ENCODE assay signal across 16 cellular contexts in genomic region chr2:236960516-236960915, GRCh38.
A peak's percentile ranks its signal among the peaks of the same experiment; 100 is the strongest.
DNase-seq lines count a peak whose midpoint lies in the region; ATAC-seq and TF ChIP-seq lines count a peak whose summit lies in the region.
"Had no signal": no experiment of that assay in that cellular context is flagged by ENCODE, and none has a peak within 500 bp of the region (broad histone marks: within the 10 kb centered on the region; RNA-seq: fewer than 3 reads in every experiment).

No MANE protein-coding gene starts in this region.

- H2BK20ac ChIP-seq in IMR-90 (ENCODE audit: low read depth, low read length): no peak overlapping the region

- no peak overlapping the region for H2AK5ac ChIP-seq in IMR-90 (ENCODE audit: low read depth, low read length)

- no peak overlapping the region for H3K27ac ChIP-seq in IMR-90 (ENCODE audit: insufficient read depth, low read length)
- H3K27ac ChIP-seq in suprapubic skin: no peak overlapping the region
- H3K27ac ChIP-seq: BLaER1, GM23248 had no signal

- H3K9me3 ChIP-seq in IMR-90 (ENCODE audit: control insufficient read depth, insufficient read depth, low read length) (no peaks in the 10 kb centered on the region), suprapubic skin (no peaks in the 10 kb centered on the region)
- H3K9me3 ChIP-seq: Caco-2 had no signal

- POLR2A ChIA-PET in IMR-90 (lab: Charles Lee; ENCODE audit: unreplicated experiment): no interaction called here

- no peak overlapping the region for H3K56ac ChIP-seq in IMR-90 (ENCODE audit: extremely low read depth, insufficient read depth, low read length)

- in situ Hi-C loops in IMR-90 (cut with MboI; ENCODE audit: low sequenced_read_pairs): no loop called here

- no peak overlapping the region for H3K4me3 ChIP-seq in IMR-90 (ENCODE audit: insufficient read depth, low read depth, low read length)
- H3K4me3 ChIP-seq in suprapubic skin: no peak overlapping the region
- H3K4me3 ChIP-seq: BLaER1, GM23248 had no signal

- no peak overlapping the region for H3K9ac ChIP-seq in IMR-90 (ENCODE audit: low read depth, low read length)
- H3K9ac ChIP-seq: BLaER1, GM23248 had no signal

- H3K9me3 Mint-ChIP-seq in activated CD8-positive, alpha-beta memory T cell treated with anti-CD3 and anti-CD28 coated beads, Interleukin-2, amount 10 ng/mL, durations not matched to agents 7 days and 5 days (ENCODE audit: low read depth): no peaks in the 10 kb centered on the region
- no peaks in the 10 kb centered on the region for H3K9me3 Mint-ChIP-seq in immature natural killer cell
- H3K9me3 Mint-ChIP-seq: CD8-positive, alpha-beta memory T cell had no signal

- H3K18ac ChIP-seq in IMR-90 (ENCODE audit: low read depth, low read length): no peak overlapping the region

- dilution Hi-C loops in IMR-90 (cut with HindIII; ENCODE audit: low sequenced_read_pairs, unreplicated experiment): no loop called here

- no peak overlapping the region for H3K23ac ChIP-seq in IMR-90 (ENCODE audit: low read depth, low read length)

- TF ChIP-seq POLR2A in IMR-90 (IDR thresholded peaks at IDR 0.05; ENCODE audit: low read depth, low read length) (no peak), suprapubic skin (IDR thresholded peaks at IDR 0.05) (no peak)

- no peaks in the 10 kb centered on the region for H3K27me3 Mint-ChIP-seq in activated CD8-positive, alpha-beta memory T cell treated with anti-CD3 and anti-CD28 coated beads, Interleukin-2, amount 10 ng/mL, durations not matched to agents 7 days and 5 days
- H3K27me3 Mint-ChIP-seq in immature natural killer cell (ENCODE audit: low read depth in 3 of 3): peaks cover 0 to 7% (median 1%) of the 10 kb centered on the region in 3 donors

- no peak for ATAC-seq in activated CD8-positive, alpha-beta memory T cell treated with anti-CD3 and anti-CD28 coated beads, Interleukin-2, amount 10 ng/mL, durations not matched to agents 7 days and 5 days
- ATAC-seq in IMR-90 (ENCODE audit: low read depth): no peak
- ATAC-seq in GM21737 (IDR thresholded peaks at IDR 0.05; ENCODE audit: unreplicated experiment): no peak

- no peak for TF ChIP-seq EP300 in suprapubic skin (IDR thresholded peaks at IDR 0.05)

- H4K5ac ChIP-seq in IMR-90 (ENCODE audit: low read depth, low read length): no peak overlapping the region

- DNase-seq in activated CD8-positive, alpha-beta memory T cell treated with anti-CD3 and anti-CD28 coated beads, Interleukin-2, amount 10 ng/mL, durations not matched to agents 7 days and 5 days: peak; percentile 5
- DNase-seq in activated CD8-positive, alpha-beta memory T cell treated with anti-CD3 and anti-CD28 coated beads for 24 hours: no peak
- DNase-seq in IMR-90: no peak
- DNase-seq in mesenteric fat pad (ENCODE audit: low spot score): peak; percentile 83
- DNase-seq in suprapubic skin (ENCODE audit: low spot score in 2 of 2): peak; percentile 61 to 63
- DNase-seq in immature natural killer cell: no peak
- DNase-seq: 8988T; AML-193; Caco-2; CD8-positive, alpha-beta memory T cell; DND-41; GDM1; H7 had no signal

- H3K4me3 Mint-ChIP-seq in activated CD8-positive, alpha-beta memory T cell treated with anti-CD3 and anti-CD28 coated beads, Interleukin-2, amount 10 ng/mL, durations not matched to agents 7 days and 5 days: no peak overlapping the region
- H3K4me3 Mint-ChIP-seq in immature natural killer cell: no peak overlapping the region
- H3K4me3 Mint-ChIP-seq: CD8-positive, alpha-beta memory T cell had no signal

- H3K4ac ChIP-seq in IMR-90 (ENCODE audit: low read depth, low read length): no peak overlapping the region

- no peaks in the 10 kb centered on the region for H3K36me3 Mint-ChIP-seq in activated CD8-positive, alpha-beta memory T cell treated with anti-CD3 and anti-CD28 coated beads, Interleukin-2, amount 10 ng/mL, durations not matched to agents 7 days and 5 days
- no peaks in the 10 kb centered on the region for H3K36me3 Mint-ChIP-seq in immature natural killer cell
- H3K36me3 Mint-ChIP-seq: CD8-positive, alpha-beta memory T cell had no signal

- 40% methylated on average over 1 of the region's 14 CpGs; no CpG with 5 or more reads in 1 of the 2 experiments for WGBS in IMR-90 (ENCODE audit: extremely low coverage in 2 of 2, insufficient read length in 1 of 2), 2 experiments
- WGBS in suprapubic skin: 96% methylated on average over 14 of the region's 14 CpGs

- CTCF ChIA-PET in activated CD8-positive, alpha-beta memory T cell treated with anti-CD3 and anti-CD28 coated beads, Interleukin-2, amount 10 ng/mL, durations not matched to agents 7 days and 5 days (lab: Charles Lee): no interaction called here
- CTCF ChIA-PET in IMR-90 (lab: Yijun Ruan, JAX): no interaction called here

- TF ChIP-seq CTCF in IMR-90 (conservative IDR thresholded peaks at IDR 0.05; ENCODE audit: low read depth, low read length): no peak
- TF ChIP-seq CTCF in suprapubic skin (IDR thresholded peaks at IDR 0.05): no peak

- H3K14ac ChIP-seq in IMR-90 (replicated peaks; ENCODE audit: low read depth, low read length): no peak overlapping the region

- peaks cover 11% of the 10 kb centered on the region for H3K27me3 ChIP-seq in IMR-90 (ENCODE audit: control insufficient read depth, insufficient read depth, low read length)
- H3K27me3 ChIP-seq in suprapubic skin: no peaks in the 10 kb centered on the region
- H3K27me3 ChIP-seq: BLaER1 had no signal

- H4K91ac ChIP-seq in IMR-90 (ENCODE audit: insufficient read depth, low read depth, low read length): no peak overlapping the region

- TF ChIP-seq RAD21 in IMR-90 (IDR thresholded peaks at IDR 0.05; ENCODE audit: low read length): no peak

- H2BK120ac ChIP-seq in IMR-90 (ENCODE audit: low read depth, low read length): no peak overlapping the region

- no peak overlapping the region for H2BK15ac ChIP-seq in IMR-90 (ENCODE audit: low read depth, low read length)

- no peak overlapping the region for H2AK9ac ChIP-seq in IMR-90 (replicated peaks; ENCODE audit: low read depth, low read length, poor library complexity)

- H3K4me1 Mint-ChIP-seq in activated CD8-positive, alpha-beta memory T cell treated with anti-CD3 and anti-CD28 coated beads, Interleukin-2, amount 10 ng/mL, durations not matched to agents 7 days and 5 days: peaks cover 15% of the 10 kb centered on the region
- no peaks in the 10 kb centered on the region for H3K4me1 Mint-ChIP-seq in immature natural killer cell

- no peak overlapping the region for H2BK5ac ChIP-seq in IMR-90 (ENCODE audit: low read depth, low read length, poor library complexity, severe bottlenecking)

- BruUV-seq in IMR-90 (replicated peaks; lab: Mats Ljungman, UMichigan): no TSS peak

- H3K9me1 ChIP-seq in IMR-90 (ENCODE audit: insufficient read depth, low read length): no peaks in the 10 kb centered on the region

- H3K4me1 ChIP-seq in IMR-90 (ENCODE audit: control insufficient read depth, insufficient read depth, low read length): no peaks in the 10 kb centered on the region
- peaks cover 19% of the 10 kb centered on the region for H3K4me1 ChIP-seq in suprapubic skin

- H3K79me1 ChIP-seq in IMR-90 (ENCODE audit: low read depth in 1 of 2, low read length in 2 of 2): no peaks in the 10 kb centered on the region

- intact Hi-C loops in IMR-90 (cut with micrococcal nuclease): no loop called here

- H3K36me3 ChIP-seq in IMR-90 (ENCODE audit: control insufficient read depth, insufficient read depth, low read length): no peaks in the 10 kb centered on the region
- no peaks in the 10 kb centered on the region for H3K36me3 ChIP-seq in suprapubic skin

- no peak overlapping the region for H3K27ac Mint-ChIP-seq in activated CD8-positive, alpha-beta memory T cell treated with anti-CD3 and anti-CD28 coated beads, Interleukin-2, amount 10 ng/mL, durations not matched to agents 7 days and 5 days
- H3K27ac Mint-ChIP-seq in immature natural killer cell: no peak overlapping the region
- H3K27ac Mint-ChIP-seq: CD8-positive, alpha-beta memory T cell had no signal

- no peak overlapping the region for H4K8ac ChIP-seq in IMR-90 (ENCODE audit: low read depth in 2 of 2, low read length in 2 of 2)

- no peak overlapping the region for H3K4me2 ChIP-seq in IMR-90 (ENCODE audit: low read depth, low read length)
- H3K4me2 ChIP-seq: BLaER1 had no signal

- peak overlapping the region; percentile 43 for H2AFZ ChIP-seq in IMR-90 (replicated peaks; ENCODE audit: low read length, poor library complexity)
- H2AFZ ChIP-seq: GM23248 had no signal

- H4K20me1 ChIP-seq in IMR-90 (ENCODE audit: insufficient read depth, low read length): no peaks in the 10 kb centered on the region
- H4K20me1 ChIP-seq: BLaER1 had no signal

TF ChIP-seq in IMR-90, 13 proteins besides CTCF, POLR2A, EP300 and RAD21:
- TF ChIP-seq RFX5 (IDR thresholded peaks at IDR 0.05; ENCODE audit: low read depth, low read length): no peak
- TF ChIP-seq BHLHE40 (IDR thresholded peaks at IDR 0.05; ENCODE audit: low read depth, low read length): no peak
- no peak for TF ChIP-seq MAZ (IDR thresholded peaks at IDR 0.05; ENCODE audit: borderline replicate concordance, low read depth, low read length)
- no peak for TF ChIP-seq SMC3 (IDR thresholded peaks at IDR 0.05; ENCODE audit: low read depth, low read length)
- TF ChIP-seq NFE2L2 (IDR thresholded peaks at IDR 0.05; ENCODE audit: low read depth, low read length): no peak
- TF ChIP-seq CEBPB (IDR thresholded peaks at IDR 0.05; ENCODE audit: low read depth, low read length): no peak
- TF ChIP-seq MXI1 (IDR thresholded peaks at IDR 0.05; ENCODE audit: borderline replicate concordance, low read depth, low read length): no peak
- no peak for TF ChIP-seq FOS (IDR thresholded peaks at IDR 0.05; ENCODE audit: low read depth, low read length)
- TF ChIP-seq RCOR1 (IDR thresholded peaks at IDR 0.05; ENCODE audit: insufficient replicate concordance, low read length): no peak
- TF ChIP-seq USF2 (IDR thresholded peaks at IDR 0.05; ENCODE audit: low read depth, low read length): no peak

Comparison
In these comparisons a context has a peak if more than half of its experiments do, and no peak if none do; other contexts are left out.
1. DNase-seq: peak in activated CD8-positive, alpha-beta memory T cell treated with anti-CD3 and anti-CD28 coated beads, Interleukin-2, amount 10 ng/mL, durations not matched to agents 7 days and 5 days (single experiment), mesenteric fat pad (single experiment) and suprapubic skin (2 of 2); none in activated CD8-positive, alpha-beta memory T cell treated with anti-CD3 and anti-CD28 coated beads for 24 hours (single experiment), IMR-90 (single experiment) and immature natural killer cell (0 of 3).